8 cellular contexts compared by ENCODE assay signal in genomic region chr1:212432706-212433576, GRCh38. TPM values are rescaled to one million over a fixed set of nuclear protein-coding genes. Genes with fewer than 3 reads are reported as not detected.
DNase-seq lines count a peak whose midpoint lies in the region; ATAC-seq and TF ChIP-seq lines count a peak whose summit lies in the region.

NENF (plus strand) TSS chr1:212432920; CDS start chr1:212432944, 24 bp downstream.

- no peaks in the 10 kb centered on the region for H3K9me3 ChIP-seq in esophagus muscularis mucosa

- H3K36me3 Mint-ChIP-seq in activated T-cell treated with anti-CD3 and anti-CD28 coated beads, Interleukin-2, amount 50 U/mL, for 4 hours (ENCODE audit: insufficient read depth): no peaks in the 10 kb centered on the region

- ATAC-seq in GM19468 (IDR thresholded peaks at IDR 0.05; ENCODE audit: extremely low read depth, unreplicated experiment): peak; percentile 93
- ATAC-seq in activated T-cell treated with anti-CD3 and anti-CD28 coated beads, Interleukin-2, amount 50 U/mL, for 4 hours: peak; percentile 100

- H3K4me1 ChIP-seq in esophagus muscularis mucosa: peaks cover 11 to 30% (median 21%) of the 10 kb centered on the region in 4 donors

- TF ChIP-seq POLR2A in esophagus muscularis mucosa (IDR thresholded peaks at IDR 0.05; ENCODE audit: low read depth): no peak

- peak within 1 kb of the TSS; percentile 76 for H3K4me3 Mint-ChIP-seq in activated T-cell treated with anti-CD3 and anti-CD28 coated beads, Interleukin-2, amount 50 U/mL, for 4 hours

- peak within 1 kb of the TSS; percentile 91 to 96 (median 92) for H3K27ac ChIP-seq in esophagus muscularis mucosa (replicated peaks in 1 of 4)

- DNase-seq in Caki2 (ENCODE audit: low read depth): peak; percentile 67
- DNase-seq in HS-27A (ENCODE audit: low read depth): peak; percentile 35
- DNase-seq in OCI-M1 (lab: John Stamatoyannopoulos, UW): peak; percentile 93
- DNase-seq in activated T-cell treated with anti-CD3 and anti-CD28 coated beads, Interleukin-2, amount 50 U/mL, for 4 hours: peak; percentile 65
- DNase-seq in esophagus muscularis mucosa (ENCODE audit: extremely low spot score): no peak
- DNase-seq in myocyte (ENCODE audit: low read depth): peak; percentile 87
- DNase-seq in stimulated activated CD8-positive, alpha-beta memory T cell treated with anti-CD3 and anti-CD28 coated beads, Interleukin-7, amount 100 ng/mL, for 48 hours (ENCODE audit: extremely low read depth in 1 of 2, low read depth in 1 of 2): peak; percentile 54 to 69

- TF ChIP-seq CTCF in esophagus muscularis mucosa (IDR thresholded peaks at IDR 0.05): no peak

- H3K4me1 Mint-ChIP-seq in activated T-cell treated with anti-CD3 and anti-CD28 coated beads, Interleukin-2, amount 50 U/mL, for 4 hours (ENCODE audit: low read depth): peaks cover 22% of the 10 kb centered on the region

- TF ChIP-seq EP300 in esophagus muscularis mucosa (IDR thresholded peaks at IDR 0.05): no peak

- in situ Hi-C loops in Caki2 (cut with HindIII; ENCODE audit: low pct_unique_long_range_greater_than_20kb, low sequenced_read_pairs): no loop called here

- peak within 1 kb of the TSS; percentile 83 to 99 (median 90) for H3K4me3 ChIP-seq in esophagus muscularis mucosa

- no peaks in the 10 kb centered on the region for H3K9me3 Mint-ChIP-seq in activated T-cell treated with anti-CD3 and anti-CD28 coated beads, Interleukin-2, amount 50 U/mL, for 4 hours

- 0% methylated on average over 5 of the region's 86 CpGs for WGBS in esophagus muscularis mucosa

- no peaks in the 10 kb centered on the region for H3K27me3 ChIP-seq in esophagus muscularis mucosa

- intact Hi-C loops in esophagus muscularis mucosa (cut with DNase I): no loop called here

- no peaks in the 10 kb centered on the region for H3K27me3 Mint-ChIP-seq in activated T-cell treated with anti-CD3 and anti-CD28 coated beads, Interleukin-2, amount 50 U/mL, for 4 hours (ENCODE audit: low read depth)

- H3K36me3 ChIP-seq in esophagus muscularis mucosa: no peaks in the 10 kb centered on the region

RNA-seq across cellular contexts. Expression of gene NENF, which starts in this region (rescaled TPM):
- total RNA-seq in Caki2 (2014; rRNA removed; shearing (Covaris generic); ENCODE audit: low replicate concordance): 140 and 163 TPM in 2 replicates
- total RNA-seq in activated T-cell treated with anti-CD3 and anti-CD28 coated beads, Interleukin-2, amount 50 U/mL, for 4 hours: 10 to 100 TPM; 26.4 to 29.3 (median 28.9) TPM
- total RNA-seq in esophagus muscularis mucosa: 10 to 100 TPM; 67.9 to 99.3 (median 91.7) TPM
- total RNA-seq in myocyte: 56.2 and 58.7 TPM in 2 replicates
- 71.2 TPM for polyA plus RNA-seq in myocyte (2012)
